In genomic region chr19:43934055-43934984, GRCh38 we compare ENCODE assay signal across 8 cellular contexts. TPM values are rescaled to one million over a fixed set of nuclear protein-coding genes. Genes with fewer than 3 reads are reported as not detected.
DNase-seq lines count a peak whose midpoint lies in the region; ATAC-seq and TF ChIP-seq lines count a peak whose summit lies in the region.

No MANE protein-coding gene starts in this region.

- TF ChIP-seq CTCF in AG04449 (IDR thresholded peaks at IDR 0.05; ENCODE audit: insufficient read depth, low read length, missing control alignments) (peak; percentile 6), hepatocyte (IDR thresholded peaks at IDR 0.05; ENCODE audit: poor library complexity) (no peak)
- no peak for TF ChIP-seq CTCF in activated CD8-positive, alpha-beta T cell treated with anti-CD3 and anti-CD28 coated beads for 36 hours (IDR thresholded peaks at IDR 0.05)

- H3K4me2 ChIP-seq in hepatocyte (peak overlapping the region; percentile 83), skeletal muscle satellite cell (ENCODE audit: low read length) (peak overlapping the region; percentile 94)

- H3K4me1 ChIP-seq in hepatocyte (ENCODE audit: insufficient read depth): peaks cover 9% of the 10 kb centered on the region
- H3K4me1 ChIP-seq in skeletal muscle satellite cell (ENCODE audit: control insufficient read depth, insufficient read depth, low read length): peaks cover 5% of the 10 kb centered on the region

- H3K36me3 ChIP-seq in H7 (replicated peaks; ENCODE audit: control insufficient read depth, insufficient read depth, low read length) (peaks cover 9% of the 10 kb centered on the region), hepatocyte (replicated peaks; ENCODE audit: insufficient read depth, low read depth) (no peaks in the 10 kb centered on the region), skeletal muscle satellite cell (ENCODE audit: insufficient read depth, low read length) (peaks cover 32% of the 10 kb centered on the region)

- no peaks in the 10 kb centered on the region for H3K9me3 ChIP-seq in hepatocyte (ENCODE audit: low read depth)
- no peaks in the 10 kb centered on the region for H3K9me3 ChIP-seq in skeletal muscle satellite cell (replicated peaks; ENCODE audit: low read length)

- CTCF ChIA-PET in AG04449 (lab: Yijun Ruan, JAX): interaction anchor here (1.6 kb wide), 1 partner anchor 17 kb away, joined by 7 read pairs; the partner anchor contains the start of gene ZNF221
- CTCF ChIA-PET in activated CD8-positive, alpha-beta T cell treated with anti-CD3 and anti-CD28 coated beads for 36 hours (lab: Charles Lee): interaction anchor here (1.2 to 1.9 kb wide), 3 partner anchors 14 to 18 kb away, joined by 5 to 6 read pairs (median 5); partner anchors contain the start of gene ZNF221

- H3K27me3 Mint-ChIP-seq in activated CD8-positive, alpha-beta T cell treated with anti-CD3 and anti-CD28 coated beads for 36 hours: no peaks in the 10 kb centered on the region

- intact Hi-C loops in activated CD8-positive, alpha-beta T cell treated with anti-CD3 and anti-CD28 coated beads for 36 hours (cut with micrococcal nuclease): loop anchor here (10.0 kb wide), 1 partner anchor 70 kb away; the partner anchor contains the start of gene ZNF230

- no peaks in the 10 kb centered on the region for H3K27me3 ChIP-seq in H7 (ENCODE audit: control insufficient read depth, insufficient read depth, low read length)
- no peaks in the 10 kb centered on the region for H3K27me3 ChIP-seq in hepatocyte
- H3K27me3 ChIP-seq in skeletal muscle satellite cell (ENCODE audit: control insufficient read depth, insufficient read depth, low read length): no peaks in the 10 kb centered on the region

- peaks cover 22% of the 10 kb centered on the region for H3K79me2 ChIP-seq in hepatocyte

- peak overlapping the region; percentile 92 for H2AFZ ChIP-seq in hepatocyte

- peak overlapping the region; percentile 93 for H3K27ac Mint-ChIP-seq in activated CD8-positive, alpha-beta T cell treated with anti-CD3 and anti-CD28 coated beads for 36 hours

- WGBS in hepatocyte (ENCODE audit: low lambda C conversion rate, missing lambda C conversion rate): 17% methylated on average over 15 of the region's 15 CpGs

- peak overlapping the region; percentile 94 for H3K4me3 Mint-ChIP-seq in activated CD8-positive, alpha-beta T cell treated with anti-CD3 and anti-CD28 coated beads for 36 hours

- H3K27ac ChIP-seq in hepatocyte: peak overlapping the region; percentile 87

- H3K9me2 ChIP-seq in hepatocyte (replicated peaks; ENCODE audit: insufficient read depth): no peaks in the 10 kb centered on the region

- no peak for ATAC-seq in activated CD8-positive, alpha-beta T cell treated with anti-CD3 and anti-CD28 coated beads for 36 hours

- no peaks in the 10 kb centered on the region for H4K20me1 ChIP-seq in hepatocyte (ENCODE audit: insufficient read depth, poor library complexity, severe bottlenecking)

- H3K36me3 Mint-ChIP-seq in activated CD8-positive, alpha-beta T cell treated with anti-CD3 and anti-CD28 coated beads for 36 hours (ENCODE audit: low read depth): peaks cover 34% of the 10 kb centered on the region

- peak overlapping the region; percentile 89 for H3K9ac ChIP-seq in skeletal muscle satellite cell (ENCODE audit: low read depth, low read length)

- H3K4me1 Mint-ChIP-seq in activated CD8-positive, alpha-beta T cell treated with anti-CD3 and anti-CD28 coated beads for 36 hours (ENCODE audit: low read depth): peaks cover 19% of the 10 kb centered on the region

- POLR2A ChIA-PET in AG04449 (lab: Yijun Ruan, JAX): interaction anchor here (0.9 to 1.6 kb wide), 4 partner anchors 17 to 160 kb away, joined by 3 to 13 read pairs (median 5); partner anchors contain the start of genes ZNF221, ZNF222 and ZNF224
- POLR2A ChIA-PET in activated CD8-positive, alpha-beta T cell treated with anti-CD3 and anti-CD28 coated beads for 36 hours (lab: Charles Lee): interaction anchor here (1.5 kb wide), 1 partner anchor 17 kb away, joined by 5 read pairs; the partner anchor contains the start of gene ZNF221

- H3K4me3 ChIP-seq in AG04449 (ENCODE audit: low read depth, low read length) (peak overlapping the region; percentile 84), H7 (ENCODE audit: insufficient read depth, low read depth, low read length) (peak overlapping the region; percentile 81), hepatocyte (peak overlapping the region; percentile 56), skeletal muscle satellite cell (ENCODE audit: low read length) (peak overlapping the region; percentile 86)

- DNase-seq in AG04449 (ENCODE audit: low read depth, low spot score) (no peak), H7 (peak; percentile 17), hepatocyte (ENCODE audit: low spot score) (peak; percentile 9), LoVo (ENCODE audit: low spot score) (no peak)
- DNase-seq in activated CD8-positive, alpha-beta T cell treated with anti-CD3 and anti-CD28 coated beads for 36 hours: no peak
- DNase-seq in activated CD8-positive, alpha-beta memory T cell treated with anti-CD3 and anti-CD28 coated beads, Interleukin-2, amount 50 U/mL, for 48 hours: no peak
- no peak for DNase-seq in stimulated activated CD4-positive, alpha-beta T cell treated with anti-CD3 and anti-CD28 coated beads, Interleukin-2, amount 100 ng/mL, for 24 hours

- peaks cover 2% of the 10 kb centered on the region for H3K9me3 Mint-ChIP-seq in activated CD8-positive, alpha-beta T cell treated with anti-CD3 and anti-CD28 coated beads for 36 hours

RNA-seq across cellular contexts. Expression of gene ZNF45, which starts 0.8 kb away (rescaled TPM):
- 11.6 and 11.9 TPM in 2 replicates for total RNA-seq in H7 (2014; rRNA removed; shearing (Covaris generic))
- total RNA-seq in activated CD8-positive, alpha-beta T cell treated with anti-CD3 and anti-CD28 coated beads for 36 hours: 1 to 10 TPM; 7.9 to 8.8 TPM
- 10.3 and 10.6 TPM in 2 replicates for total RNA-seq in hepatocyte
- polyA plus RNA-seq in hepatocyte: 5.1 and 6.3 TPM in 2 replicates
- total RNA-seq in skeletal muscle satellite cell (2012; rRNA removed): 10.5 and 11.7 TPM in 2 replicates

RNA-seq across cellular contexts. Expression of gene ZNF221, which starts 16.7 kb away (rescaled TPM):
- 2.2 and 3.0 TPM in 2 replicates for total RNA-seq in H7 (2014; rRNA removed; shearing (Covaris generic))
- 1 to 10 TPM; 1.0 to 1.6 TPM for total RNA-seq in activated CD8-positive, alpha-beta T cell treated with anti-CD3 and anti-CD28 coated beads for 36 hours
- 7.1 and 8.2 TPM in 2 replicates for total RNA-seq in hepatocyte
- polyA plus RNA-seq in hepatocyte: 1.1 and 2.7 TPM in 2 replicates
- 4.8 and 5.5 TPM in 2 replicates for total RNA-seq in skeletal muscle satellite cell (2012; rRNA removed)

RNA-seq across cellular contexts. Expression of gene ZNF155, which starts 49.7 kb away (rescaled TPM):
- 7.6 and 9.7 TPM in 2 replicates for total RNA-seq in H7 (2014; rRNA removed; shearing (Covaris generic))
- 1 to 10 TPM; 2.6 to 2.9 TPM for total RNA-seq in activated CD8-positive, alpha-beta T cell treated with anti-CD3 and anti-CD28 coated beads for 36 hours
- total RNA-seq in hepatocyte: 5.6 and 7.2 TPM in 2 replicates
- polyA plus RNA-seq in hepatocyte: 3.2 and 5.3 TPM in 2 replicates
- total RNA-seq in skeletal muscle satellite cell (2012; rRNA removed): 4.3 and 5.5 TPM in 2 replicates

RNA-seq across cellular contexts. Expression of gene ZNF404, which starts 50.6 kb away (rescaled TPM):
- total RNA-seq in H7 (2014; rRNA removed; shearing (Covaris generic)): 0.90 and 1.2 TPM in 2 replicates
- 1 to 10 TPM; 2.1 to 2.7 TPM for total RNA-seq in activated CD8-positive, alpha-beta T cell treated with anti-CD3 and anti-CD28 coated beads for 36 hours
- 4.9 and 5.2 TPM in 2 replicates for total RNA-seq in hepatocyte
- 2.7 and 5.8 TPM in 2 replicates for polyA plus RNA-seq in hepatocyte
- 0.87 and 2.3 TPM in 2 replicates for total RNA-seq in skeletal muscle satellite cell (2012; rRNA removed)

Comparison
In these comparisons a context has a peak if more than half of its experiments do, and no peak if none do; other contexts are left out.
1. DNase-seq: peak in H7 (single experiment) and hepatocyte (single experiment); none in AG04449 (single experiment), activated CD8-positive, alpha-beta T cell treated with anti-CD3 and anti-CD28 coated beads for 36 hours (single experiment), LoVo (single experiment), activated CD8-positive, alpha-beta memory T cell treated with anti-CD3 and anti-CD28 coated beads, Interleukin-2, amount 50 U/mL, for 48 hours (single experiment) and stimulated activated CD4-positive, alpha-beta T cell treated with anti-CD3 and anti-CD28 coated beads, Interleukin-2, amount 100 ng/mL, for 24 hours (0 of 2).
2. Peak in every context shown above with its lines, with median percentiles within 50 percentile points of each other: H3K4me3 ChIP-seq.